21 cellular contexts compared by ENCODE assay signal in the genomic region with DNA sequence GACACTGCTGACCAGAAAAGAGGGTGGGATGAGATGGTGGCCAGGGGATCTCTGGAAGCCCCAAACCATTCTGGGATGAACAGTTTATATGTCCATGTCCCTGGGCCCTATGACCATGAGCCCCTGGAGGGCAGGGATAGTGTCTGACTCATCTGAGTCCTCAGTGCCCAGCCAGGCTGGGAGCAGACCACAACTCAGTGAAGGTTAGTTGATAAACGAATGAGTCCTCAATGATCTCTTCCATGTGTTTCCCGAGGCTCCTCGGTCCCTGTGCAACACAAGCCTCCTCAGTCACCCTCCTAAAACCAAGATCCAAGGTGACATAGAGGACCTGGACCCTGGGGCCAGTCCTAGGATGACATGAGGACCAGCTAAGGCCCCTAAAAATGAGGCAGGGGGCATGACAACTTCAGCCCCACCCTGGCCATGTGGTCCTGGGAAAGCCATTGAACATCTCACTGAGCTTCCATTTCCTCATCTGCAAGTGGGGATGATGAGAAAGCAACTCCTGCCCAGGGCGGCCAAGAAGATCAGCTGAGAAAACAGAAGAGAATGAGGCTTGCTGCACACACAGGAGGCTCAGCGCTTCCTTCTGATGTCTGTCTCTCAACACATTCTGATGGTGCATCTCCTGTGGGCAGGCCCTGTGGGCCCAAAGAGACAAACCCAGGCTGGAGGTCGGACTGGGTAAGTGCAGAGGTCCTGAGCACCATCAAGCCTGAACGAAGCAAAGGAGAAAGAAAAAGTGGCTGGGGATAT.
"Had no signal": no experiment of that assay in that cellular context is flagged by ENCODE, and none has a peak within 500 bp of the region (broad histone marks: within the 10 kb centered on the region; RNA-seq: fewer than 3 reads in every experiment).

No MANE protein-coding gene starts in this region.

- H3K4me1 ChIP-seq: body of pancreas, gastroesophageal sphincter, parathyroid adenoma, right atrium auricular region, thyroid gland had no signal

- H3K27ac ChIP-seq: body of pancreas, cardiac muscle cell, gastroesophageal sphincter, hepatocyte, parathyroid adenoma, right atrium auricular region, thyroid gland, VCaP had no signal

- H3K36me3 ChIP-seq: cardiac muscle cell, gastroesophageal sphincter, right atrium auricular region, thyroid gland had no signal

- DNase-seq: activated CD4-positive, alpha-beta T cell treated with anti-CD3 and anti-CD28 coated beads for 48 hours; activated CD4-positive, alpha-beta T cell treated with anti-CD3 and anti-CD28 coated beads, Interleukin-2, amount 50 U/mL, for 48 hours; activated CD8-positive, alpha-beta memory T cell treated with anti-CD3 and anti-CD28 coated beads for 24 hours; activated effector memory CD4-positive, alpha-beta T cell treated with Interleukin-2 at 50 U/mL for 16 hours; activated naive CD4-positive, alpha-beta T cell treated with Interleukin-2 at 50 U/mL for 16 hours; anterior cingulate cortex; body of pancreas; cortex of kidney; effector memory CD8-positive, alpha-beta T cell; erythroblast; midbrain; naive thymus-derived CD4-positive, alpha-beta T cell; stimulated activated CD4-positive, alpha-beta T cell treated with anti-CD3 and anti-CD28 coated beads, Interleukin-2, amount 100 ng/mL, for 48 hours; T-helper 1 cell; thyroid gland had no signal

- H3K4me3 ChIP-seq: body of pancreas, cardiac muscle cell, gastroesophageal sphincter, hepatocyte, right atrium auricular region, thyroid gland had no signal

- ATAC-seq: body of pancreas; effector memory CD8-positive, alpha-beta T cell; gastroesophageal sphincter; naive thymus-derived CD4-positive, alpha-beta T cell had no signal

- H3K27me3 ChIP-seq: body of pancreas, cardiac muscle cell, hepatocyte, right atrium auricular region, thyroid gland had no signal

- H3K9me3 ChIP-seq: body of pancreas, gastroesophageal sphincter, right atrium auricular region, thyroid gland had no signal
